3 cellular contexts compared by ENCODE assay signal in the genomic region with DNA sequence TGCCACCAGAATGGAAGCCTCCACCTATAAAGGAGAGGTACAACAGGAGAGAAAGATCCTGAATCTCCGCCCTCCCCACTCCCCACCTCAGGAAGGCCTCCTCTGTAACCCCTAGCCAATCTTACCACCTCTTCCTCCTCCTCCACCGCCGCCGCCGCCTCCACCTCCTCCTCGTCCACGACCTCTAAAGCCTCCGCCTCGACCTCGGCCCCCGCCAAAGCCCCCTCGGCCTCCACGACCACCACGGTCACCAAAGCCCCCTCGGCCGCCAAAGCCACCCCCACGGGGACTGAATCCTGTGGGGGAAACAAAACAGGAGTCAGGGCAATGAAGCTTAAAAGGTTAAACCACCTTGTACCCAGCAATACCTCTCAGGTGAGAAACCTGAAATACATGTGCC.
TF ChIP-seq lines count a peak whose summit lies in the region.

No MANE protein-coding gene starts in this region.

TF ChIP-seq in HEK293, 187 proteins besides CTCF, POLR2A, EP300 and RAD21:
- TF ChIP-seq KLF7 (tag by site-specific recombination; IDR thresholded peaks at IDR 0.05; ENCODE audit: borderline replicate concordance): no peak
- TF ChIP-seq SP2 (tag by site-specific recombination; IDR thresholded peaks at IDR 0.05): no peak
- TF ChIP-seq EGR2 (tag by site-specific recombination; IDR thresholded peaks at IDR 0.05; ENCODE audit: low read depth): peak; percentile 98
- TF ChIP-seq ZFHX2 (tag by site-specific recombination; conservative IDR thresholded peaks at IDR 0.05): peak; percentile 87
- TF ChIP-seq PRDM1 (tag by site-specific recombination; IDR thresholded peaks at IDR 0.05): no peak

TF ChIP-seq in IMR-90, 13 proteins besides CTCF, POLR2A, EP300 and RAD21:
- TF ChIP-seq RFX5 (IDR thresholded peaks at IDR 0.05; ENCODE audit: low read depth, low read length): no peak
- no peak for TF ChIP-seq MAZ (IDR thresholded peaks at IDR 0.05; ENCODE audit: borderline replicate concordance, low read depth, low read length)
- no peak for TF ChIP-seq MXI1 (IDR thresholded peaks at IDR 0.05; ENCODE audit: borderline replicate concordance, low read depth, low read length)
- TF ChIP-seq CEBPB (IDR thresholded peaks at IDR 0.05; ENCODE audit: low read depth, low read length): no peak
- TF ChIP-seq, protein P1, sequence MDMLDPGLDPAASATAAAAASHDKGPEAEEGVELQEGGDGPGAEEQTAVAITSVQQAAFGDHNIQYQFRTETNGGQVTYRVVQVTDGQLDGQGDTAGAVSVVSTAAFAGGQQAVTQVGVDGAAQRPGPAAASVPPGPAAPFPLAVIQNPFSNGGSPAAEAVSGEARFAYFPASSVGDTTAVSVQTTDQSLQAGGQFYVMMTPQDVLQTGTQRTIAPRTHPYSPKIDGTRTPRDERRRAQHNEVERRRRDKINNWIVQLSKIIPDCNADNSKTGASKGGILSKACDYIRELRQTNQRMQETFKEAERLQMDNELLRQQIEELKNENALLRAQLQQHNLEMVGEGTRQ (IDR thresholded peaks at IDR 0.05; ENCODE audit: low read depth, low read length): no peak
- no peak for TF ChIP-seq CHD1 (IDR thresholded peaks at IDR 0.05; ENCODE audit: low read depth, low read length)
- TF ChIP-seq BHLHE40 (IDR thresholded peaks at IDR 0.05; ENCODE audit: low read depth, low read length): no peak
- TF ChIP-seq, protein P2, sequence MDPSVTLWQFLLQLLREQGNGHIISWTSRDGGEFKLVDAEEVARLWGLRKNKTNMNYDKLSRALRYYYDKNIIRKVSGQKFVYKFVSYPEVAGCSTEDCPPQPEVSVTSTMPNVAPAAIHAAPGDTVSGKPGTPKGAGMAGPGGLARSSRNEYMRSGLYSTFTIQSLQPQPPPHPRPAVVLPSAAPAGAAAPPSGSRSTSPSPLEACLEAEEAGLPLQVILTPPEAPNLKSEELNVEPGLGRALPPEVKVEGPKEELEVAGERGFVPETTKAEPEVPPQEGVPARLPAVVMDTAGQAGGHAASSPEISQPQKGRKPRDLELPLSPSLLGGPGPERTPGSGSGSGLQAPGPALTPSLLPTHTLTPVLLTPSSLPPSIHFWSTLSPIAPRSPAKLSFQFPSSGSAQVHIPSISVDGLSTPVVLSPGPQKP (IDR thresholded peaks at IDR 0.05; ENCODE audit: borderline replicate concordance, low read depth, low read length): no peak
- TF ChIP-seq FOS (IDR thresholded peaks at IDR 0.05; ENCODE audit: low read depth, low read length): no peak
- no peak for TF ChIP-seq RCOR1 (IDR thresholded peaks at IDR 0.05; ENCODE audit: insufficient replicate concordance, low read length)
- no peak for TF ChIP-seq SMC3 (IDR thresholded peaks at IDR 0.05; ENCODE audit: low read depth, low read length)
- no peak for TF ChIP-seq NFE2L2 (IDR thresholded peaks at IDR 0.05; ENCODE audit: low read depth, low read length)
TF ChIP-seq in IMR-90: peak in this region for 0.

TF ChIP-seq in K562, 482 proteins besides CTCF, POLR2A, EP300 and RAD21:
- TF ChIP-seq, protein P3, sequence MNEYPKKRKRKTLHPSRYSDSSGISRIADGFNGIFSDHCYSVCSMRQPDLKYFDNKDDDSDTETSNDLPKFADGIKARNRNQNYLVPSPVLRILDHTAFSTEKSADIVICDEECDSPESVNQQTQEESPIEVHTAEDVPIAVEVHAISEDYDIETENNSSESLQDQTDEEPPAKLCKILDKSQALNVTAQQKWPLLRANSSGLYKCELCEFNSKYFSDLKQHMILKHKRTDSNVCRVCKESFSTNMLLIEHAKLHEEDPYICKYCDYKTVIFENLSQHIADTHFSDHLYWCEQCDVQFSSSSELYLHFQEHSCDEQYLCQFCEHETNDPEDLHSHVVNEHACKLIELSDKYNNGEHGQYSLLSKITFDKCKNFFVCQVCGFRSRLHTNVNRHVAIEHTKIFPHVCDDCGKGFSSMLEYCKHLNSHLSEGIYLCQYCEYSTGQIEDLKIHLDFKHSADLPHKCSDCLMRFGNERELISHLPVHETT (CRISPR knock-in tag; conservative IDR thresholded peaks at IDR 0.05 in 1 of 2, IDR thresholded peaks at IDR 0.05 in 1 of 2): 0 out of 4 replicates have a peak, but pooled peaks of 1 of the 2 experiments have one; percentile 2
- no peak for TF ChIP-seq KLF6 (CRISPR knock-in tag; IDR thresholded peaks at IDR 0.05; ENCODE audit: borderline replicate concordance)
- TF ChIP-seq, protein P4, sequence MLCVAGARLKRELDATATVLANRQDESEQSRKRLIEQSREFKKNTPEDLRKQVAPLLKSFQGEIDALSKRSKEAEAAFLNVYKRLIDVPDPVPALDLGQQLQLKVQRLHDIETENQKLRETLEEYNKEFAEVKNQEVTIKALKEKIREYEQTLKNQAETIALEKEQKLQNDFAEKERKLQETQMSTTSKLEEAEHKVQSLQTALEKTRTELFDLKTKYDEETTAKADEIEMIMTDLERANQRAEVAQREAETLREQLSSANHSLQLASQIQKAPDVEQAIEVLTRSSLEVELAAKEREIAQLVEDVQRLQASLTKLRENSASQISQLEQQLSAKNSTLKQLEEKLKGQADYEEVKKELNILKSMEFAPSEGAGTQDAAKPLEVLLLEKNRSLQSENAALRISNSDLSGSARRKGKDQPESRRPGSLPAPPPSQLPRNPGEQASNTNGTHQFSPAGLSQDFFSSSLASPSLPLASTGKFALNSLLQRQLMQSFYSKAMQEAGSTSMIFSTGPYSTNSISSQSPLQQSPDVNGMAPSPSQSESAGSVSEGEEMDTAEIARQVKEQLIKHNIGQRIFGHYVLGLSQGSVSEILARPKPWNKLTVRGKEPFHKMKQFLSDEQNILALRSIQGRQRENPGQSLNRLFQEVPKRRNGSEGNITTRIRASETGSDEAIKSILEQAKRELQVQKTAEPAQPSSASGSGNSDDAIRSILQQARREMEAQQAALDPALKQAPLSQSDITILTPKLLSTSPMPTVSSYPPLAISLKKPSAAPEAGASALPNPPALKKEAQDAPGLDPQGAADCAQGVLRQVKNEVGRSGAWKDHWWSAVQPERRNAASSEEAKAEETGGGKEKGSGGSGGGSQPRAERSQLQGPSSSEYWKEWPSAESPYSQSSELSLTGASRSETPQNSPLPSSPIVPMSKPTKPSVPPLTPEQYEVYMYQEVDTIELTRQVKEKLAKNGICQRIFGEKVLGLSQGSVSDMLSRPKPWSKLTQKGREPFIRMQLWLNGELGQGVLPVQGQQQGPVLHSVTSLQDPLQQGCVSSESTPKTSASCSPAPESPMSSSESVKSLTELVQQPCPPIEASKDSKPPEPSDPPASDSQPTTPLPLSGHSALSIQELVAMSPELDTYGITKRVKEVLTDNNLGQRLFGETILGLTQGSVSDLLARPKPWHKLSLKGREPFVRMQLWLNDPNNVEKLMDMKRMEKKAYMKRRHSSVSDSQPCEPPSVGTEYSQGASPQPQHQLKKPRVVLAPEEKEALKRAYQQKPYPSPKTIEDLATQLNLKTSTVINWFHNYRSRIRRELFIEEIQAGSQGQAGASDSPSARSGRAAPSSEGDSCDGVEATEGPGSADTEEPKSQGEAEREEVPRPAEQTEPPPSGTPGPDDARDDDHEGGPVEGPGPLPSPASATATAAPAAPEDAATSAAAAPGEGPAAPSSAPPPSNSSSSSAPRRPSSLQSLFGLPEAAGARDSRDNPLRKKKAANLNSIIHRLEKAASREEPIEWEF (CRISPR knock-in tag; IDR thresholded peaks at IDR 0.05): no peak
- no peak for TF ChIP-seq SLC30A9 (CRISPR knock-in tag; IDR thresholded peaks at IDR 0.05)
- TF ChIP-seq, protein P5, sequence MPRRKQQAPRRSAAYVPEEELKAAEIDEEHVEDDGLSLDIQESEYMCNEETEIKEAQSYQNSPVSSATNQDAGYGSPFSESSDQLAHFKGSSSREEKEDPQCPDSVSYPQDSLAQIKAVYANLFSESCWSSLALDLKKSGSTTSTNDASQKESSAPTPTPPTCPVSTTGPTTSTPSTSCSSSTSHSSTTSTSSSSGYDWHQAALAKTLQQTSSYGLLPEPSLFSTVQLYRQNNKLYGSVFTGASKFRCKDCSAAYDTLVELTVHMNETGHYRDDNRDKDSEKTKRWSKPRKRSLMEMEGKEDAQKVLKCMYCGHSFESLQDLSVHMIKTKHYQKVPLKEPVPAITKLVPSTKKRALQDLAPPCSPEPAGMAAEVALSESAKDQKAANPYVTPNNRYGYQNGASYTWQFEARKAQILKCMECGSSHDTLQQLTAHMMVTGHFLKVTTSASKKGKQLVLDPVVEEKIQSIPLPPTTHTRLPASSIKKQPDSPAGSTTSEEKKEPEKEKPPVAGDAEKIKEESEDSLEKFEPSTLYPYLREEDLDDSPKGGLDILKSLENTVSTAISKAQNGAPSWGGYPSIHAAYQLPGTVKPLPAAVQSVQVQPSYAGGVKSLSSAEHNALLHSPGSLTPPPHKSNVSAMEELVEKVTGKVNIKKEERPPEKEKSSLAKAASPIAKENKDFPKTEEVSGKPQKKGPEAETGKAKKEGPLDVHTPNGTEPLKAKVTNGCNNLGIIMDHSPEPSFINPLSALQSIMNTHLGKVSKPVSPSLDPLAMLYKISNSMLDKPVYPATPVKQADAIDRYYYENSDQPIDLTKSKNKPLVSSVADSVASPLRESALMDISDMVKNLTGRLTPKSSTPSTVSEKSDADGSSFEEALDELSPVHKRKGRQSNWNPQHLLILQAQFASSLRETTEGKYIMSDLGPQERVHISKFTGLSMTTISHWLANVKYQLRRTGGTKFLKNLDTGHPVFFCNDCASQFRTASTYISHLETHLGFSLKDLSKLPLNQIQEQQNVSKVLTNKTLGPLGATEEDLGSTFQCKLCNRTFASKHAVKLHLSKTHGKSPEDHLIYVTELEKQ (CRISPR knock-in tag; IDR thresholded peaks at IDR 0.05): no peak
- TF ChIP-seq SRSF7 (optimal IDR thresholded peaks at IDR 0.05; ENCODE audit: low read depth, low read length): no peak
- 0 out of 2 replicates have a peak, but pooled peaks have one; percentile 30 for TF ChIP-seq POLR2G (IDR thresholded peaks at IDR 0.05; ENCODE audit: low read depth, low read length)
- no peak for TF ChIP-seq MXI1 (IDR thresholded peaks at IDR 0.05; ENCODE audit: low read depth, low read length)
